ENCODE assay signal across 21 cellular contexts in genomic region chr2:217482343-217482742, GRCh38.
"Had no signal": no experiment of that assay in that cellular context is flagged by ENCODE, and none has a peak within 500 bp of the region (broad histone marks: within the 10 kb centered on the region; RNA-seq: fewer than 3 reads in every experiment).

No MANE protein-coding gene starts in this region.

- H3K4me3 Mint-ChIP-seq: dendritic cell treated with granulocyte-macrophage colony-stimulating factor and Interleukin-4, amounts not matched to agents 40 ng/mL and 50 ng/mL, for 4 days; effector memory CD8-positive, alpha-beta T cell; natural killer cell treated with Interleukin-12 subunit alpha and Interleukin-12 subunit beta and Interleukin-15 and Interleukin-18, amount 100 ng/mL, for 72 hours; stimulated activated memory B cell treated with anti-CD40 and anti-IgM and Interleukin-4, amounts not matched to agents 10 μg/mL and 1 μg/mL and 100 μg/mL, for 72 hours; stimulated activated naive CD8-positive, alpha-beta T cell treated with anti-CD3 and anti-CD28 coated beads, Interleukin-15, Interleukin-2, amounts not matched to agents 100 ng/mL and 50 ng/mL, for 24 hours had no signal

- H3K27me3 ChIP-seq: cardiac muscle cell, esophagus squamous epithelium, gastrocnemius medialis, spleen, transverse colon had no signal

- H3K27ac Mint-ChIP-seq: dendritic cell treated with granulocyte-macrophage colony-stimulating factor and Interleukin-4, amounts not matched to agents 40 ng/mL and 50 ng/mL, for 4 days; effector memory CD8-positive, alpha-beta T cell; natural killer cell treated with Interleukin-12 subunit alpha and Interleukin-12 subunit beta and Interleukin-15 and Interleukin-18, amount 100 ng/mL, for 72 hours; stimulated activated memory B cell treated with anti-CD40 and anti-IgM and Interleukin-4, amounts not matched to agents 10 μg/mL and 1 μg/mL and 100 μg/mL, for 72 hours; stimulated activated naive CD8-positive, alpha-beta T cell treated with anti-CD3 and anti-CD28 coated beads, Interleukin-15, Interleukin-2, amounts not matched to agents 100 ng/mL and 50 ng/mL, for 24 hours had no signal

- ATAC-seq: effector memory CD8-positive, alpha-beta T cell; left lobe of liver; natural killer cell treated with Interleukin-12 subunit alpha and Interleukin-12 subunit beta and Interleukin-15 and Interleukin-18, amount 100 ng/mL, for 72 hours; psoas muscle; right lobe of liver; stimulated activated memory B cell treated with anti-CD40 and anti-IgM and Interleukin-4, amounts not matched to agents 10 μg/mL and 1 μg/mL and 100 μg/mL, for 72 hours had no signal

- H3K27ac ChIP-seq: cardiac muscle cell, esophagus squamous epithelium, gastrocnemius medialis, psoas muscle, right lobe of liver, spleen, thoracic aorta, transverse colon had no signal

- H3K4me1 ChIP-seq: esophagus squamous epithelium, gastrocnemius medialis, psoas muscle, right lobe of liver, transverse colon had no signal

- H3K9me3 Mint-ChIP-seq: dendritic cell treated with granulocyte-macrophage colony-stimulating factor and Interleukin-4, amounts not matched to agents 40 ng/mL and 50 ng/mL, for 4 days; effector memory CD8-positive, alpha-beta T cell; natural killer cell treated with Interleukin-12 subunit alpha and Interleukin-12 subunit beta and Interleukin-15 and Interleukin-18, amount 100 ng/mL, for 72 hours; stimulated activated memory B cell treated with anti-CD40 and anti-IgM and Interleukin-4, amounts not matched to agents 10 μg/mL and 1 μg/mL and 100 μg/mL, for 72 hours; stimulated activated naive CD8-positive, alpha-beta T cell treated with anti-CD3 and anti-CD28 coated beads, Interleukin-15, Interleukin-2, amounts not matched to agents 100 ng/mL and 50 ng/mL, for 24 hours had no signal

- H3K9me3 ChIP-seq: esophagus squamous epithelium, gastrocnemius medialis, psoas muscle, right lobe of liver, spleen, thoracic aorta, transverse colon had no signal

- H3K4me3 ChIP-seq: cardiac muscle cell, esophagus squamous epithelium, gastrocnemius medialis, psoas muscle, right lobe of liver, spleen, thoracic aorta, transverse colon had no signal

- H3K36me3 ChIP-seq: cardiac muscle cell, esophagus squamous epithelium, gastrocnemius medialis, right lobe of liver, spleen, thoracic aorta, transverse colon had no signal

- H3K27me3 Mint-ChIP-seq: effector memory CD8-positive, alpha-beta T cell had no signal

- H3K36me3 Mint-ChIP-seq: natural killer cell treated with Interleukin-12 subunit alpha and Interleukin-12 subunit beta and Interleukin-15 and Interleukin-18, amount 100 ng/mL, for 72 hours; stimulated activated memory B cell treated with anti-CD40 and anti-IgM and Interleukin-4, amounts not matched to agents 10 μg/mL and 1 μg/mL and 100 μg/mL, for 72 hours had no signal

- DNase-seq: effector memory CD8-positive, alpha-beta T cell; esophagus squamous epithelium; gastrocnemius medialis; glutamatergic neuron; mammary epithelial cell; occipital lobe; psoas muscle; retina; right lobe of liver; spleen; stimulated activated CD4-positive, alpha-beta T cell treated with anti-CD3 and anti-CD28 coated beads, Interleukin-15, amount 100 ng/mL, for 24 hours; stimulated activated CD4-positive, alpha-beta T cell treated with anti-CD3 and anti-CD28 coated beads, Interleukin-1b, Interleukin-23, amount 100 ng/mL, for 48 hours; stimulated activated CD4-positive, alpha-beta T cell treated with anti-CD3 and anti-CD28 coated beads, Interleukin-4, amount 100 ng/mL, for 24 hours; transverse colon had no signal

- H3K4me1 Mint-ChIP-seq: stimulated activated memory B cell treated with anti-CD40 and anti-IgM and Interleukin-4, amounts not matched to agents 10 μg/mL and 1 μg/mL and 100 μg/mL, for 72 hours had no signal
